Comparison of ENCODE assay signal across 8 cellular contexts in the genomic region with DNA sequence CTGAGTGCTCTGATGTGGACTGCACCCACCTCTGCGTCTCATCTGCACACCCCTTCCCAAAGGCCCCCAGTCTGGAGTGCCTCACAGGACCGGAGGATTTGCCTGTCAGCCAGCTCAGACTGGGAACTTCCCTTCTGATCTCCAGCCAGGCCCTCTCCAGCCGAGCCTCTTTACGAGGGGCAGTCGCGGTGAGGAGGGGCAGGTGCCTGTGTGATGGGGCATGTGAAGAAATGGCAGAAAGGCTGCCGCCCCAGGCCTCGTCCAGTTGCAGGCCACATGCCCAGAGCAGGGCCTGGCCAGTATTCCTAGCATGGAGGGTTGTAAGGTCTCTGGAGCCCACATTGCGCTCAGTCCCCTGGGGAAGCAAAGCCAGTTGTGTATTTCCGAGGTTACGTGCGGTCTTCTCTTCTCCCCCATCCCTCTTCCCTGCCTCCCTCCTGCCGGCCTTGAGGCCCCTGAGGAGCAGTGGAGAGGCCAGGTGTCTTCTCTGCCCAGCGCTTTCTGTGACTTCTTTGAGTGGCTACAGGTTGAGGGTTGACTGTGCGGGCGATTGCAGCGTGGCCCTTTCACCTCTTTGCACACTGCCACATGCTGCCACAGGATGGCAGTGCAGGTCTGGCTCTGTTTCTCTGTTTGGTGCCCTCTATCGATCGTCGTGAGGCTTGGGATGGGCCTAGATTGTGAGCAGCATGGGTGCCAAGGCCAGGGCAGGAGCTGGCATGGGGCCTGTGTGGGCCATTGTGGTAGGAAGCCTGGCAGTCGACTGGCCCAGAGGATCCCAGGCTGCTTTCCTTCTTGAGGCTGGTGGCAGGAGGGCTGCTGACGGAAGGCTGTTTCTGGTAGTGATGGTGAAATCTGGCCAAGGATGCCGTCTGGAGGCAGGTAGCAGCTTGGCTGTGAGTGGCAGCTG. TPM values are rescaled to one million over a fixed set of nuclear protein-coding genes. Genes with fewer than 3 reads are reported as not detected.
A peak's percentile ranks its signal among the peaks of the same experiment; 100 is the strongest.
DNase-seq lines count a peak whose midpoint lies in the region; ATAC-seq and TF ChIP-seq lines count a peak whose summit lies in the region.

No MANE protein-coding gene starts in this region.

- no peaks in the 10 kb centered on the region for H3K27me3 Mint-ChIP-seq in activated T-cell treated with anti-CD3 and anti-CD28 coated beads, Interleukin-2, amount 50 U/mL, for 4 hours (ENCODE audit: low read depth)
- H3K27me3 Mint-ChIP-seq in neural crest cell (ENCODE audit: low read depth): peaks cover 3% of the 10 kb centered on the region

- TF ChIP-seq CTCF in GM06990 (IDR thresholded peaks at IDR 0.05; ENCODE audit: insufficient read depth, low read length, poor library complexity, severe bottlenecking) (peak; percentile 100), Panc1 (IDR thresholded peaks at IDR 0.05) (peak; percentile 98), neural crest cell (conservative IDR thresholded peaks at IDR 0.05) (peak; percentile 80)

- intact Hi-C loops in Panc1 (cut with micrococcal nuclease; ENCODE audit: unreplicated experiment): no loop called here

- H3K27me3 ChIP-seq in GM06990 (replicated peaks; ENCODE audit: control insufficient read depth, insufficient read depth, low read length) (no peaks in the 10 kb centered on the region), Panc1 (ENCODE audit: control insufficient read depth, insufficient read depth, low read length) (no peaks in the 10 kb centered on the region)

- no TSS peak for BruUV-seq in Panc1 (replicated peaks; lab: Mats Ljungman, UMichigan)

- peaks cover 58% of the 10 kb centered on the region for H3K4me1 Mint-ChIP-seq in activated T-cell treated with anti-CD3 and anti-CD28 coated beads, Interleukin-2, amount 50 U/mL, for 4 hours (ENCODE audit: low read depth)
- H3K4me1 Mint-ChIP-seq in neural crest cell: peaks cover 42% of the 10 kb centered on the region

- CTCF ChIA-PET in Panc1 (lab: Charles Lee): interaction anchor here (0.5 to 2.1 kb wide), 8 partner anchors 11 to 176 kb away, joined by 3 to 10 read pairs (median 3); partner anchors contain the start of gene CYP1A1

- no peaks in the 10 kb centered on the region for H3K9me3 ChIP-seq in Panc1 (ENCODE audit: control insufficient read depth, insufficient read depth, low read depth, low read length)

- H3K4me3 Mint-ChIP-seq in activated T-cell treated with anti-CD3 and anti-CD28 coated beads, Interleukin-2, amount 50 U/mL, for 4 hours: no peak overlapping the region
- peak overlapping the region; percentile 89 for H3K4me3 Mint-ChIP-seq in neural crest cell

- in situ Hi-C loops in Panc1 (cut with HindIII; ENCODE audit: low pct_unique_long_range_greater_than_20kb, low sequenced_read_pairs): no loop called here

- H3K9me3 Mint-ChIP-seq in activated T-cell treated with anti-CD3 and anti-CD28 coated beads, Interleukin-2, amount 50 U/mL, for 4 hours: no peaks in the 10 kb centered on the region
- no peaks in the 10 kb centered on the region for H3K9me3 Mint-ChIP-seq in neural crest cell

- H3K4me3 ChIP-seq in GM06990 (replicated peaks; ENCODE audit: low read depth, low read length) (no peak overlapping the region), Panc1 (ENCODE audit: low read depth in 2 of 2, low read length in 2 of 2) (no peak overlapping the region)

- H3K36me3 ChIP-seq in GM06990 (ENCODE audit: control insufficient read depth, insufficient read depth, low read length) (peaks cover 68% of the 10 kb centered on the region), Panc1 (ENCODE audit: control insufficient read depth, insufficient read depth, low read length) (peaks cover 25% of the 10 kb centered on the region)

- peak; percentile 59 for ATAC-seq in HG03175 (IDR thresholded peaks at IDR 0.05; ENCODE audit: unreplicated experiment)
- ATAC-seq in Panc1: peak; percentile 88
- ATAC-seq in activated T-cell treated with anti-CD3 and anti-CD28 coated beads, Interleukin-2, amount 50 U/mL, for 4 hours: peak; percentile 89 to 90
- no peak for ATAC-seq in GM18861 (IDR thresholded peaks at IDR 0.05; ENCODE audit: unreplicated experiment)

- no peak overlapping the region; the same call in 1 of the 2 replicates for H3K27ac ChIP-seq in Panc1 (ENCODE audit: low read length)

- peaks cover 21% of the 10 kb centered on the region for H3K4me1 ChIP-seq in Panc1 (ENCODE audit: control insufficient read depth, insufficient read depth, low read length)

- H3K27ac Mint-ChIP-seq in neural crest cell (ENCODE audit: unreplicated experiment): no peak overlapping the region

- DNase-seq in GM06990 (ENCODE audit: extremely low read depth, insufficient read length): peak; percentile 49
- DNase-seq in Panc1 (ENCODE audit: low read depth, low spot score): peak; percentile 64
- DNase-seq in activated T-cell treated with anti-CD3 and anti-CD28 coated beads, Interleukin-2, amount 50 U/mL, for 4 hours: peak; percentile 65
- peak; percentile 65 for DNase-seq in fibroblast of gingiva (ENCODE audit: low read depth)
- DNase-seq in neural crest cell (ENCODE audit: low read depth, low spot score): peak; percentile 71
- peak; percentile 81 for DNase-seq in superior temporal gyrus (ENCODE audit: extremely low spot score)

- POLR2A ChIA-PET in Panc1 (lab: Charles Lee): no interaction called here

- peaks cover 41% of the 10 kb centered on the region for H3K36me3 Mint-ChIP-seq in activated T-cell treated with anti-CD3 and anti-CD28 coated beads, Interleukin-2, amount 50 U/mL, for 4 hours (ENCODE audit: insufficient read depth)
- H3K36me3 Mint-ChIP-seq in neural crest cell (ENCODE audit: low read depth): peaks cover 17% of the 10 kb centered on the region

RNA-seq across cellular contexts. Expression of gene CLK3, which starts 5.3 kb away (rescaled TPM):
- total RNA-seq in Panc1 (2021; ENCODE audit: unreplicated experiment): 69.8 TPM
- 77.9 TPM for polyA plus RNA-seq in Panc1 (2012; ENCODE audit: insufficient read length)
- total RNA-seq in activated T-cell treated with anti-CD3 and anti-CD28 coated beads, Interleukin-2, amount 50 U/mL, for 4 hours: 10 to 100 TPM; 74.0 to 78.2 (median 74.8) TPM
- 79.2 and 88.7 TPM in 2 replicates for total RNA-seq in neural crest cell
